16 cellular contexts compared by ENCODE assay signal in genomic region chr7:92110857-92111256, GRCh38. TPM values are rescaled to one million over a fixed set of nuclear protein-coding genes. Genes with fewer than 3 reads are reported as not detected.
DNase-seq lines count a peak whose midpoint lies in the region; ATAC-seq, FAIRE-seq and TF ChIP-seq lines count a peak whose summit lies in the region.
"Had no signal": no experiment of that assay in that cellular context is flagged by ENCODE, and none has a peak within 500 bp of the region (broad histone marks: within the 10 kb centered on the region; RNA-seq: fewer than 3 reads in every experiment).

No MANE protein-coding gene starts in this region.

- H3K4me1 Mint-ChIP-seq in stimulated activated naive B cell treated with anti-CD40 and anti-IgM and Interleukin-4, amounts not matched to agents 10 μg/mL and 1 μg/mL and 100 μg/mL, for 72 hours, result peaks cover 0 to 8% of the 10 kb centered on the region in 2 donors
- H3K4me1 Mint-ChIP-seq: H9 had no signal

- no peak for TF ChIP-seq RAD21 in HepG2 (CRISPR knock-in tag; IDR thresholded peaks at IDR 0.05)
- TF ChIP-seq RAD21 in K562 (CRISPR knock-in tag; conservative IDR thresholded peaks at IDR 0.05 in 1 of 2, IDR thresholded peaks at IDR 0.05 in 1 of 2), result no peak

- H3K4me2 ChIP-seq in HepG2 (ENCODE audit: low read depth, low read length), result no peak overlapping the region
- no peak overlapping the region for H3K4me2 ChIP-seq in K562 (ENCODE audit: insufficient read depth, low read length)

- H3K9ac ChIP-seq in HepG2 (ENCODE audit: insufficient read depth, low read depth, low read length) (no peak overlapping the region), K562 (ENCODE audit: insufficient read depth in 1 of 2, low read depth in 2 of 2, low read length in 2 of 2) (no peak overlapping the region)
- H3K9ac ChIP-seq: GM23248 had no signal

- POLR2A ChIA-PET in HepG2 (lab: Yijun Ruan, JAX), result no interaction called here
- POLR2A ChIA-PET in K562 (lab: Yijun Ruan, JAX), result interaction anchor here (1.0 to 1.3 kb wide), 2 partner anchors 11 to 19 kb away, joined by 3 read pairs; no protein-coding TSS in a partner anchor

- H3K36me3 Mint-ChIP-seq in stimulated activated naive B cell treated with anti-CD40 and anti-IgM and Interleukin-4, amounts not matched to agents 10 μg/mL and 1 μg/mL and 100 μg/mL, for 72 hours, result peaks cover 30 to 47% of the 10 kb centered on the region in 2 donors

- H3K4me1 ChIP-seq in HepG2 (ENCODE audit: insufficient read depth, low read length) (no peaks in the 10 kb centered on the region), right lobe of liver (no peaks in the 10 kb centered on the region), K562 (replicated peaks in 1 of 2; ENCODE audit: control insufficient read depth in 2 of 2, insufficient read depth in 2 of 2, low read length in 2 of 2) (no peaks in the 10 kb centered on the region)

- H2AFZ ChIP-seq in HepG2 (ENCODE audit: low read length) (no peak overlapping the region), K562 (ENCODE audit: low read depth, low read length) (no peak overlapping the region)
- H2AFZ ChIP-seq: GM23248 had no signal

- ATAC-seq in HepG2 (no peak), right lobe of liver (no peak), K562 (no peak), HG02981 (IDR thresholded peaks at IDR 0.05; ENCODE audit: unreplicated experiment) (no peak), HG02763 (IDR thresholded peaks at IDR 0.05; ENCODE audit: unreplicated experiment) (no peak)
- ATAC-seq in stimulated activated naive B cell treated with anti-CD40 and anti-IgM and Interleukin-4, amounts not matched to agents 10 μg/mL and 1 μg/mL and 100 μg/mL, for 72 hours (replicated peaks), result no peak
- ATAC-seq: HCT116 had no signal

- BruUV-seq in HepG2 (replicated peaks; lab: Mats Ljungman, UMichigan) (no TSS peak), K562 (replicated peaks; lab: Mats Ljungman, UMichigan) (no TSS peak)

- intact Hi-C loops in HepG2 (cut with micrococcal nuclease; ENCODE audit: unreplicated experiment), result no loop called here
- intact Hi-C loops in right lobe of liver (cut with DNase I), result no loop called here
- intact Hi-C loops in K562 (cut with micrococcal nuclease), result no loop called here

- CTCF ChIA-PET in HepG2 (lab: Yijun Ruan, JAX; ENCODE audit: low intra/inter-chr PET ratio, low total read pairs) (no interaction called here), K562 (lab: Yijun Ruan, JAX; ENCODE audit: low intra/inter-chr PET ratio) (no interaction called here)

- H3K9me3 Mint-ChIP-seq in stimulated activated naive B cell treated with anti-CD40 and anti-IgM and Interleukin-4, amounts not matched to agents 10 μg/mL and 1 μg/mL and 100 μg/mL, for 72 hours, result no peaks in the 10 kb centered on the region
- H3K9me3 Mint-ChIP-seq: CD4-positive, alpha-beta memory T cell; H9 had no signal

- peaks cover 16% of the 10 kb centered on the region for H4K20me1 ChIP-seq in HepG2 (ENCODE audit: insufficient read depth, low read length)
- no peaks in the 10 kb centered on the region for H4K20me1 ChIP-seq in K562 (replicated peaks; ENCODE audit: control insufficient read depth, insufficient read depth, low read length)

- peak overlapping the region; percentile 14 for H3K27ac Mint-ChIP-seq in stimulated activated naive B cell treated with anti-CD40 and anti-IgM and Interleukin-4, amounts not matched to agents 10 μg/mL and 1 μg/mL and 100 μg/mL, for 72 hours

- H3K4me3 ChIP-seq in HepG2 (replicated peaks in 1 of 3; ENCODE audit: insufficient read depth in 1 of 3, low read depth in 2 of 3, low read length in 3 of 3) (no peak overlapping the region), right lobe of liver (no peak overlapping the region), K562 (no peak overlapping the region)
- H3K4me3 ChIP-seq: GM23248 had no signal

- H3K9me1 ChIP-seq in K562 (ENCODE audit: control insufficient read depth, insufficient read depth, low read length), result no peaks in the 10 kb centered on the region

- TF ChIP-seq EP300 in HepG2 (IDR thresholded peaks at IDR 0.05; ENCODE audit: low read depth in 2 of 2, low read length in 2 of 2) (no peak), HepG2 (CRISPR knock-in tag; IDR thresholded peaks at IDR 0.05; ENCODE audit: borderline replicate concordance) (no peak), K562 (IDR thresholded peaks at IDR 0.05; ENCODE audit: low read length) (no peak)

- H3K9me3 ChIP-seq in HepG2 (ENCODE audit: low read length) (no peaks in the 10 kb centered on the region), right lobe of liver (no peaks in the 10 kb centered on the region), K562 (replicated peaks; ENCODE audit: control insufficient read depth, insufficient read depth, low read depth, low read length) (no peaks in the 10 kb centered on the region)

- FAIRE-seq in HepG2 (lab: Jason Lieb, UNC) (no peak), K562 (lab: Jason Lieb, UNC) (no peak)
- FAIRE-seq: G401.6, H1 had no signal

- H3K36me3 ChIP-seq in HepG2 (replicated peaks in 1 of 2; ENCODE audit: control insufficient read depth in 1 of 2, insufficient read depth in 2 of 2, low read length in 2 of 2) (peaks cover 7 to 26% of the 10 kb centered on the region in 2 experiments), right lobe of liver (peaks cover 1 to 53% (median 11%) of the 10 kb centered on the region in 4 donors), K562 (ENCODE audit: control insufficient read depth, insufficient read depth, low read length) (peaks cover 86% of the 10 kb centered on the region)

- no peak for TF ChIP-seq POLR2A in HepG2 (IDR thresholded peaks at IDR 0.05; ENCODE audit: insufficient read depth in 1 of 2, low read depth in 2 of 2, low read length in 2 of 2)
- no peak for TF ChIP-seq POLR2A in right lobe of liver (IDR thresholded peaks at IDR 0.05)
- TF ChIP-seq POLR2A in K562 (conservative IDR thresholded peaks at IDR 0.05), result peak; percentile 45; the same call in 1 of the 2 replicates

- H3K79me2 ChIP-seq in HepG2 (ENCODE audit: insufficient read depth, low read length) (peaks cover 2% of the 10 kb centered on the region), K562 (ENCODE audit: control insufficient read depth, insufficient read depth, low read length) (peaks cover 3% of the 10 kb centered on the region; the same call in 1 of the 3 replicates)

- TF ChIP-seq CTCF in HepG2 (CRISPR knock-in tag; IDR thresholded peaks at IDR 0.05), result no peak
- no peak for TF ChIP-seq CTCF in right lobe of liver (IDR thresholded peaks at IDR 0.05)
- TF ChIP-seq CTCF in K562 (IDR thresholded peaks at IDR 0.05 in 2 of 3, conservative IDR thresholded peaks at IDR 0.05 in 1 of 3; ENCODE audit: insufficient read depth in 2 of 3, low read depth in 1 of 3, low read length in 3 of 3), result no peak

- in situ Hi-C loops in HepG2 (cut with HindIII; ENCODE audit: extremely low pct_ligation_motif_present, low pct_unique_long_range_greater_than_20kb), result no loop called here
- in situ Hi-C loops in K562 (cut with MboI), result no loop called here

- no peaks in the 10 kb centered on the region for H3K27me3 Mint-ChIP-seq in stimulated activated naive B cell treated with anti-CD40 and anti-IgM and Interleukin-4, amounts not matched to agents 10 μg/mL and 1 μg/mL and 100 μg/mL, for 72 hours
- H3K27me3 Mint-ChIP-seq: CD4-positive, alpha-beta memory T cell had no signal

- H3K27ac ChIP-seq in HepG2 (ENCODE audit: extremely low read length, insufficient read depth, low read length) (no peak overlapping the region), right lobe of liver (no peak overlapping the region), K562 (ENCODE audit: extremely low read depth, low read depth, low read length) (no peak overlapping the region)
- H3K27ac ChIP-seq: GM23248 had no signal

- WGBS in HepG2 (ENCODE audit: low lambda C conversion rate), result 94% methylated on average over 2 of the region's 2 CpGs
- 58% methylated on average over 2 of the region's 2 CpGs for WGBS in right lobe of liver (ENCODE audit: insufficient coverage, low coverage, low lambda C conversion rate, missing lambda C conversion rate)
- 83% methylated on average over 2 of the region's 2 CpGs for WGBS in K562 (ENCODE audit: insufficient coverage, low coverage, missing lambda C conversion rate)

- no peak overlapping the region for H3K4me3 Mint-ChIP-seq in stimulated activated naive B cell treated with anti-CD40 and anti-IgM and Interleukin-4, amounts not matched to agents 10 μg/mL and 1 μg/mL and 100 μg/mL, for 72 hours
- H3K4me3 Mint-ChIP-seq: CD4-positive, alpha-beta memory T cell; H9 had no signal

- no peaks in the 10 kb centered on the region for H3K27me3 ChIP-seq in HepG2 (ENCODE audit: control insufficient read depth in 1 of 2, insufficient read depth in 2 of 2, low read length in 2 of 2)
- no peaks in the 10 kb centered on the region for H3K27me3 ChIP-seq in right lobe of liver
- no peaks in the 10 kb centered on the region for H3K27me3 ChIP-seq in K562 (ENCODE audit: control insufficient read depth in 2 of 2, insufficient read depth in 2 of 2, low read length in 2 of 2)

- DNase-seq in HepG2 (ENCODE audit: low spot score), result no peak
- no peak for DNase-seq in right lobe of liver
- no peak for DNase-seq in K562 (ENCODE audit: extremely low read depth in 1 of 4, low spot score in 3 of 4)
- no peak for DNase-seq in stimulated activated naive B cell treated with anti-CD40 and anti-IgM and Interleukin-4, amounts not matched to agents 10 μg/mL and 1 μg/mL and 100 μg/mL, for 72 hours
- DNase-seq: C1 segment of cervical spinal cord; CD4-positive, alpha-beta memory T cell; COR-L47; DMS153; DND-41; GM23248; H9 had no signal

RNA-seq across cellular contexts. Expression of gene CYP51A1, which starts 23.4 kb away (rescaled TPM):
- 194 and 260 TPM in 2 replicates for total RNA-seq in HepG2 (2016; rRNA removed; fragmentation: Illumina TruSeq; extraction: Trizol)
- total RNA-seq in HepG2 (2016; cell fraction: cytosol; rRNA removed; fragmentation: Illumina TruSeq; extraction: Trizol; ENCODE audit: low read depth), result 48.9 and 55.6 TPM in 2 replicates
- 204 and 264 TPM in 2 replicates for total RNA-seq in HepG2 (2016; cell fraction: insoluble cytoplasmic fraction; rRNA removed; fragmentation: Illumina TruSeq; extraction: Trizol)
- total RNA-seq in HepG2 (2016; cell fraction: membrane; rRNA removed; fragmentation: Illumina TruSeq; extraction: Trizol), result 86.8 and 98.1 TPM in 2 replicates
- 194 and 215 TPM in 2 replicates for total RNA-seq in HepG2 (2016; cell fraction: nucleus; rRNA removed; fragmentation: Illumina TruSeq; extraction: Trizol)
- polyA plus RNA-seq in HepG2 (2011; rRNA removed), result 15.4 and 21.9 TPM in 2 replicates
- polyA plus RNA-seq in HepG2 (2011; cell fraction: cytosol; rRNA removed), result 10.3 and 23.0 TPM in 2 replicates
- polyA plus RNA-seq in HepG2 (2011; cell fraction: nucleus; rRNA removed), result 4.8 and 9.7 TPM in 2 replicates
- 126 and 140 TPM in 2 replicates for polyA plus RNA-seq in HepG2 (2012)
- 10.5 and 11.8 TPM in 2 replicates for polyA plus RNA-seq in HepG2 (2016; cell fraction: cytosol; fragmentation: Illumina TruSeq; extraction: Trizol; ENCODE audit: low read depth)
- 87.6 and 99.1 TPM in 2 replicates for polyA plus RNA-seq in HepG2 (2016; cell fraction: insoluble cytoplasmic fraction; fragmentation: Illumina TruSeq; extraction: Trizol; ENCODE audit: low read depth)
- polyA plus RNA-seq in HepG2 (2016; cell fraction: membrane; fragmentation: Illumina TruSeq; extraction: Trizol; ENCODE audit: low read depth), result 25.9 and 27.7 TPM in 2 replicates
- polyA plus RNA-seq in HepG2 (2016; cell fraction: nucleus; fragmentation: Illumina TruSeq; extraction: Trizol; ENCODE audit: insufficient read depth, low read depth), result 133 and 149 TPM in 2 replicates
- polyA minus RNA-seq in HepG2 (2011; rRNA and poly(A)+ RNA removed; ENCODE audit: low replicate concordance), result 18.6 and 28.9 TPM in 2 replicates
- polyA minus RNA-seq in HepG2 (2011; cell fraction: cytosol; rRNA and poly(A)+ RNA removed), result 39.5 and 63.8 TPM in 2 replicates
- 15.2 and 24.9 TPM in 2 replicates for polyA minus RNA-seq in HepG2 (2011; cell fraction: nucleus; rRNA and poly(A)+ RNA removed)
- 100 to 1,000 TPM in 2 of 6 experiments, 10 to 100 TPM in 4; 35.9 to 144 (median 85.3) TPM for total RNA-seq in right lobe of liver
- total RNA-seq in K562 (2011; cell fraction: chromatin; rRNA removed; ENCODE audit: low replicate concordance), result 73.8 and 158 TPM in 2 replicates
- 89.6 and 115 TPM in 2 replicates for total RNA-seq in K562 (2011; cell fraction: nucleolus; rRNA removed)
- 151 and 183 TPM in 2 replicates for total RNA-seq in K562 (2011; cell fraction: nucleoplasm; rRNA removed)
- 87.0 and 92.0 TPM in 2 replicates for total RNA-seq in K562 (2014; rRNA removed)
- total RNA-seq in K562 (2014; rRNA removed; fragmentation: Illumina TruSeq; extraction: Trizol), result 151 and 168 TPM in 2 replicates
- total RNA-seq in K562 (2015; rRNA removed; fragmentation: Illumina TruSeq; extraction: Trizol), result 99.9 and 106 TPM in 2 replicates
- 107 and 109 TPM in 2 replicates for total RNA-seq in K562 (2021)
- 25.5 and 35.4 TPM in 2 replicates for polyA plus RNA-seq in K562 (2011; rRNA removed)
- 14.1 and 20.6 TPM in 2 replicates for polyA plus RNA-seq in K562 (2011; cell fraction: cytosol; rRNA removed)
- polyA plus RNA-seq in K562 (2011; cell fraction: nucleus; rRNA removed), result 7.0 and 10.3 TPM in 2 replicates
- 40.7 and 93.1 TPM in 2 replicates for polyA plus RNA-seq in K562 (2012)
- polyA plus RNA-seq in K562 (2014; fragmentation: Illumina TruSeq; extraction: Trizol), result 71.1 and 80.3 TPM in 2 replicates
- 10 to 100 TPM; 41.8 to 42.2 TPM for polyA plus RNA-seq in K562 (2014; fragmentation: Nextera tagmentation; extraction: Ambion mirVana)
- polyA plus RNA-seq in K562 (2014; rRNA removed), result 62.0 and 62.2 TPM in 2 replicates
- polyA minus RNA-seq in K562 (2011; rRNA and poly(A)+ RNA removed), result 65.2 and 67.5 TPM in 2 replicates
- polyA minus RNA-seq in K562 (2011; cell fraction: cytosol; rRNA and poly(A)+ RNA removed), result 40.1 and 41.6 TPM in 2 replicates
- polyA minus RNA-seq in K562 (2011; cell fraction: nucleus; rRNA and poly(A)+ RNA removed), result 9.8 and 15.9 TPM in 2 replicates

Comparison
In these comparisons a context has a peak if more than half of its experiments do, and no peak if none do; other contexts are left out.
1. Of the 241 proteins assayed by ChIP-seq in both HepG2 and K562: peak only in HepG2: RBM22; only in K562: POLR2A; in both: none; in neither: 239.